8 cellular contexts compared by ENCODE assay signal in genomic region chr15:71116366-71116765, GRCh38. TPM values are rescaled to one million over a fixed set of nuclear protein-coding genes. Genes with fewer than 3 reads are reported as not detected.
DNase-seq lines count a peak whose midpoint lies in the region; ATAC-seq and TF ChIP-seq lines count a peak whose summit lies in the region.

No MANE protein-coding gene starts in this region.

- CTCF ChIA-PET in activated B cell treated with CpG ODN at 0.5 μM for 24 hours (lab: Charles Lee), result no interaction called here

- peaks cover 0 to 38% (median 0%) of the 10 kb centered on the region in 7 donors for H3K27me3 ChIP-seq in heart right ventricle
- H3K27me3 ChIP-seq in rectal smooth muscle tissue (ENCODE audit: control insufficient read depth, insufficient read depth, low read length), result no peaks in the 10 kb centered on the region

- POLR2A ChIA-PET in activated B cell treated with CpG ODN at 0.5 μM for 24 hours (lab: Charles Lee), result no interaction called here

- H3K4me3 ChIP-seq in heart right ventricle (peak overlapping the region; percentile 58 to 79 (median 66)), rectal smooth muscle tissue (ENCODE audit: low read length) (peak overlapping the region; percentile 66)

- WGBS in heart right ventricle, 2 donors, result 33 to 41% methylated on average over 13 of the region's 13 CpGs

- DNase-seq in EL (peak; percentile 48), activated B cell treated with CpG ODN at 0.5 μM for 24 hours (no peak), heart right ventricle (no peak), GOT3 (lab: John Stamatoyannopoulos, UW) (no peak), NCI-H1092 (lab: John Stamatoyannopoulos, UW) (no peak)

- H3K27ac ChIP-seq in heart right ventricle (peak overlapping the region; percentile 73 to 96 (median 88)), rectal smooth muscle tissue (ENCODE audit: low read depth, low read length) (no peak overlapping the region)

- H3K27me3 Mint-ChIP-seq in activated B cell treated with CpG ODN at 0.5 μM for 24 hours, result peaks cover 42% of the 10 kb centered on the region

- TF ChIP-seq CTCF in activated B cell treated with CpG ODN at 0.5 μM for 24 hours (IDR thresholded peaks at IDR 0.05), result no peak
- no peak for TF ChIP-seq CTCF in heart right ventricle (IDR thresholded peaks at IDR 0.05)

- intact Hi-C loops in activated B cell treated with CpG ODN at 0.5 μM for 24 hours (cut with micrococcal nuclease), result no loop called here
- intact Hi-C loops in heart right ventricle (cut with DNase I), result loop anchor here in 9 of 10 donors (2.0 to 10.0 kb wide), 11 partner anchors 32 to 688 kb away; no protein-coding TSS in a partner anchor

- H3K9ac ChIP-seq in rectal smooth muscle tissue (ENCODE audit: low read length), result peak overlapping the region; percentile 13

- H3K9me3 ChIP-seq in heart right ventricle, result no peaks in the 10 kb centered on the region

- H3K4me1 ChIP-seq in heart right ventricle, result peaks cover 0 to 48% (median 11%) of the 10 kb centered on the region in 9 donors
- H3K4me1 ChIP-seq in rectal smooth muscle tissue (ENCODE audit: control insufficient read depth, insufficient read depth, low read length), result no peaks in the 10 kb centered on the region

- H3K36me3 ChIP-seq in heart right ventricle, result no peaks in the 10 kb centered on the region
- no peaks in the 10 kb centered on the region for H3K36me3 ChIP-seq in rectal smooth muscle tissue (ENCODE audit: control insufficient read depth, insufficient read depth, low read length)

- ATAC-seq in activated B cell treated with CpG ODN at 0.5 μM for 24 hours (ENCODE audit: low read depth), result no peak
- peak in 5 of 8 donors; percentile 12 to 41 (median 23) for ATAC-seq in heart right ventricle
- ATAC-seq in HG03520 (IDR thresholded peaks at IDR 0.05; ENCODE audit: unreplicated experiment), result no peak
- ATAC-seq in GM18502 (IDR thresholded peaks at IDR 0.05; ENCODE audit: poor library complexity, unreplicated experiment), result no peak

- H3K4me3 Mint-ChIP-seq in activated B cell treated with CpG ODN at 0.5 μM for 24 hours, result peak overlapping the region; percentile 29

- no peak overlapping the region for H3K27ac Mint-ChIP-seq in activated B cell treated with CpG ODN at 0.5 μM for 24 hours

- no peaks in the 10 kb centered on the region for H3K9me3 Mint-ChIP-seq in activated B cell treated with CpG ODN at 0.5 μM for 24 hours

- no peaks in the 10 kb centered on the region for H3K36me3 Mint-ChIP-seq in activated B cell treated with CpG ODN at 0.5 μM for 24 hours (ENCODE audit: low read depth)

- peaks cover 9% of the 10 kb centered on the region for H3K4me1 Mint-ChIP-seq in activated B cell treated with CpG ODN at 0.5 μM for 24 hours

RNA-seq across cellular contexts. Expression of gene THSD4, which starts 1.1 kb away (rescaled TPM):
- total RNA-seq in activated B cell treated with CpG ODN at 0.5 μM for 24 hours, result not detected in 2 replicates
- total RNA-seq in heart right ventricle, result 100 to 1,000 TPM in 8 of 10 donors, 10 to 100 TPM in 2; 72.3 to 212 (median 170) TPM
- polyA plus RNA-seq in heart right ventricle, result 10 to 100 TPM; 20.8 to 29.4 TPM

Comparison
In these comparisons a context has a peak if more than half of its experiments do, and no peak if none do; other contexts are left out.
1. ATAC-seq: peak in heart right ventricle (5 of 8); none in activated B cell treated with CpG ODN at 0.5 μM for 24 hours (single experiment), HG03520 (single experiment) and GM18502 (single experiment).
2. RNA of gene THSD4, which starts 1.1 kb away (total RNA-seq): 72.3 to 212 TPM in heart right ventricle; not detected in activated B cell treated with CpG ODN at 0.5 μM for 24 hours; every median in the first group is over 10 times any median in the second.